Comparison of ENCODE assay signal across 15 cellular contexts in the genomic region with DNA sequence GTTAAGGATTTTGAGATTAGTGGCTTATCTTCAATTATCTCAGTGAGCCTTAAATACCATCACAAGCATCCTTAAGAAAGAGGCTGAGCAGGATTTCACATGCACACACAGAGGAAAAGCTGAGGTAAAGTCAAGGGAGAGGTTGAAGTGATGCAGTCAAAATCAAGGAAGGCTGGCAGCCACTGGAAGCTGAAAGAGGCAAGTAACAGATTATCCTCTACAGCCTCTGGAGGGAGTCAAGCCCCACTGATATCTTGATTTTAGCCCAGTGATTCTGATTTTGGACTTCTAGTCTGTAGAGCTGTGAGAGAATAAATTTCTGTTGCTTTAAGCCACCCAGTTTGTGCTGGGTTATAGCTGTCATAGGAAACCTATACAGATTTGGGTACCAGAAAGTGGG.
DNase-seq lines count a peak whose midpoint lies in the region; ATAC-seq, FAIRE-seq and TF ChIP-seq lines count a peak whose summit lies in the region.
"Had no signal": no experiment of that assay in that cellular context is flagged by ENCODE, and none has a peak within 500 bp of the region (broad histone marks: within the 10 kb centered on the region; RNA-seq: fewer than 3 reads in every experiment).

No MANE protein-coding gene starts in this region.

- H3K27ac ChIP-seq in A549, result no peak overlapping the region
- no peak overlapping the region for H3K27ac ChIP-seq in Panc1 (ENCODE audit: low read length)

- H3K36me3 Mint-ChIP-seq in stimulated activated naive B cell treated with anti-CD40 and anti-IgM and Interleukin-4, amounts not matched to agents 10 μg/mL and 1 μg/mL and 100 μg/mL, for 72 hours, result peaks cover 2 to 5% of the 10 kb centered on the region in 2 donors

- BruUV-seq in Panc1 (replicated peaks; lab: Mats Ljungman, UMichigan), result no TSS peak

- peak; percentile 30 to 43; a peak in 4 of 5 replicates for TF ChIP-seq RAD21 in A549 (conservative IDR thresholded peaks at IDR 0.05 in 1 of 2, IDR thresholded peaks at IDR 0.05 in 1 of 2)

- FAIRE-seq in A549 (lab: Jason Lieb, UNC), result no peak

- H3K9me3 ChIP-seq in A549 (peaks cover 14% of the 10 kb centered on the region), Panc1 (ENCODE audit: control insufficient read depth, insufficient read depth, low read depth, low read length) (peaks cover 3% of the 10 kb centered on the region; the same call in 1 of the 2 replicates)

- H3K36me3 ChIP-seq in Panc1 (ENCODE audit: control insufficient read depth, insufficient read depth, low read length), result no peaks in the 10 kb centered on the region

- no peak overlapping the region for H3K4me2 ChIP-seq in A549

- H3K4me3 Mint-ChIP-seq in stimulated activated naive B cell treated with anti-CD40 and anti-IgM and Interleukin-4, amounts not matched to agents 10 μg/mL and 1 μg/mL and 100 μg/mL, for 72 hours, result no peak overlapping the region
- H3K4me3 Mint-ChIP-seq: activated T-helper 17 cell treated with anti-CD3 and anti-CD28 coated beads, Interleukin-2, amount 50 U/mL, for 72 hours; B cell; stimulated activated memory B cell treated with anti-CD40 and anti-IgM and Interleukin-4, amounts not matched to agents 10 μg/mL and 1 μg/mL and 100 μg/mL, for 72 hours; T-helper 1 cell treated with Interleukin-12 subunit alpha and Interleukin-12 subunit beta and Interleukin-4 antibody, amounts not matched to agents 30 μg/mL and 1 μg/mL, for 36 hours had no signal

- no peaks in the 10 kb centered on the region for H3K27me3 Mint-ChIP-seq in stimulated activated naive B cell treated with anti-CD40 and anti-IgM and Interleukin-4, amounts not matched to agents 10 μg/mL and 1 μg/mL and 100 μg/mL, for 72 hours
- H3K27me3 Mint-ChIP-seq: activated T-helper 17 cell treated with anti-CD3 and anti-CD28 coated beads, Interleukin-2, amount 50 U/mL, for 72 hours; progenitor cell of endocrine pancreas; stimulated activated memory B cell treated with anti-CD40 and anti-IgM and Interleukin-4, amounts not matched to agents 10 μg/mL and 1 μg/mL and 100 μg/mL, for 72 hours had no signal

- no peak for TF ChIP-seq POLR2A in A549 (IDR thresholded peaks at IDR 0.05; ENCODE audit: low read length)

- no peak; the same call in 2 of the 3 replicates for TF ChIP-seq CTCF in A549 (IDR thresholded peaks at IDR 0.05)
- peak; percentile 28 for TF ChIP-seq CTCF in Panc1 (IDR thresholded peaks at IDR 0.05)
- peak; percentile 8 for TF ChIP-seq CTCF in fibroblast of mammary gland (conservative IDR thresholded peaks at IDR 0.05; ENCODE audit: control insufficient read depth, insufficient read depth, low read depth, low read length)

- H3K9me3 Mint-ChIP-seq in stimulated activated naive B cell treated with anti-CD40 and anti-IgM and Interleukin-4, amounts not matched to agents 10 μg/mL and 1 μg/mL and 100 μg/mL, for 72 hours, result peaks cover 28 to 29% of the 10 kb centered on the region in 2 donors

- no peaks in the 10 kb centered on the region for H3K27me3 ChIP-seq in Panc1 (ENCODE audit: control insufficient read depth, insufficient read depth, low read length)

- DNase-seq in A549 (ENCODE audit: low read depth in 1 of 2, low spot score in 1 of 2) (peak in 1 of 2 experiments; percentile 17), ELF-1 (ENCODE audit: low read depth, low spot score) (peak; percentile 7), Panc1 (ENCODE audit: low read depth, low spot score) (no peak), fibroblast of mammary gland (ENCODE audit: low read depth) (peak; percentile 16), HPDE6-E6E7 (ENCODE audit: extremely low spot score) (no peak), superior temporal gyrus (ENCODE audit: extremely low spot score) (no peak), nucleus accumbens (lab: John Stamatoyannopoulos, UW) (no peak)
- DNase-seq in stimulated activated naive B cell treated with anti-CD40 and anti-IgM and Interleukin-4, amounts not matched to agents 10 μg/mL and 1 μg/mL and 100 μg/mL, for 72 hours, result no peak
- DNase-seq: NCI-H1436 treated with DMSO at 0.1 percent for 48 hours; NK-92 treated with Interleukin-12 subunit alpha and Interleukin-12 subunit beta, amount 100 ng/mL, for 24 hours had no signal

- intact Hi-C loops in Panc1 (cut with micrococcal nuclease; ENCODE audit: unreplicated experiment), result no loop called here

- no peaks in the 10 kb centered on the region for H3K4me1 ChIP-seq in A549
- H3K4me1 ChIP-seq in Panc1 (ENCODE audit: control insufficient read depth, insufficient read depth, low read length), result no peaks in the 10 kb centered on the region

- in situ Hi-C loops in Panc1 (cut with HindIII; ENCODE audit: low pct_unique_long_range_greater_than_20kb, low sequenced_read_pairs), result no loop called here

- POLR2A ChIA-PET in A549 (lab: Yijun Ruan, JAX) (no interaction called here), Panc1 (lab: Charles Lee) (no interaction called here)

- no peaks in the 10 kb centered on the region for H3K4me1 Mint-ChIP-seq in stimulated activated naive B cell treated with anti-CD40 and anti-IgM and Interleukin-4, amounts not matched to agents 10 μg/mL and 1 μg/mL and 100 μg/mL, for 72 hours
- H3K4me1 Mint-ChIP-seq: activated T-helper 17 cell treated with anti-CD3 and anti-CD28 coated beads, Interleukin-2, amount 50 U/mL, for 72 hours; B cell; stimulated activated memory B cell treated with anti-CD40 and anti-IgM and Interleukin-4, amounts not matched to agents 10 μg/mL and 1 μg/mL and 100 μg/mL, for 72 hours had no signal

- no peak overlapping the region for H3K4me3 ChIP-seq in A549
- no peak overlapping the region for H3K4me3 ChIP-seq in Panc1 (ENCODE audit: low read depth in 2 of 2, low read length in 2 of 2)
- H3K4me3 ChIP-seq in fibroblast of mammary gland (ENCODE audit: control insufficient read depth, low read depth, low read length), result no peak overlapping the region

- ATAC-seq in A549, result peak; percentile 19 to 57; a peak in 3 of 6 replicates
- ATAC-seq in Panc1, result no peak
- no peak for ATAC-seq in stimulated activated naive B cell treated with anti-CD40 and anti-IgM and Interleukin-4, amounts not matched to agents 10 μg/mL and 1 μg/mL and 100 μg/mL, for 72 hours (replicated peaks)
- ATAC-seq: activated T-helper 17 cell treated with anti-CD3 and anti-CD28 coated beads, Interleukin-2, amount 50 U/mL, for 72 hours; stimulated activated memory B cell treated with anti-CD40 and anti-IgM and Interleukin-4, amounts not matched to agents 10 μg/mL and 1 μg/mL and 100 μg/mL, for 72 hours had no signal

- CTCF ChIA-PET in A549 (lab: Yijun Ruan, JAX) (interaction anchor here (1.5 kb wide), 1 partner anchor 10 kb away, joined by 4 read pairs; no protein-coding TSS in a partner anchor), Panc1 (lab: Charles Lee) (no interaction called here)

- TF ChIP-seq EP300 in A549 (IDR thresholded peaks at IDR 0.05), result no peak

- H3K27ac Mint-ChIP-seq in stimulated activated naive B cell treated with anti-CD40 and anti-IgM and Interleukin-4, amounts not matched to agents 10 μg/mL and 1 μg/mL and 100 μg/mL, for 72 hours, result no peak overlapping the region
- H3K27ac Mint-ChIP-seq: activated T-helper 17 cell treated with anti-CD3 and anti-CD28 coated beads, Interleukin-2, amount 50 U/mL, for 72 hours; B cell; progenitor cell of endocrine pancreas; stimulated activated memory B cell treated with anti-CD40 and anti-IgM and Interleukin-4, amounts not matched to agents 10 μg/mL and 1 μg/mL and 100 μg/mL, for 72 hours; T-helper 1 cell treated with Interleukin-12 subunit alpha and Interleukin-12 subunit beta and Interleukin-4 antibody, amounts not matched to agents 30 μg/mL and 1 μg/mL, for 36 hours had no signal

TF ChIP-seq in A549, 52 proteins besides CTCF, POLR2A, EP300 and RAD21:
- no peak for TF ChIP-seq PHF8 (IDR thresholded peaks at IDR 0.05; ENCODE audit: borderline replicate concordance, low read depth)
- no peak for TF ChIP-seq TP53 (CRISPR knock-in tag; IDR thresholded peaks at IDR 0.05)
- no peak for TF ChIP-seq SMC3 (IDR thresholded peaks at IDR 0.05)
- TF ChIP-seq, protein P1, sequence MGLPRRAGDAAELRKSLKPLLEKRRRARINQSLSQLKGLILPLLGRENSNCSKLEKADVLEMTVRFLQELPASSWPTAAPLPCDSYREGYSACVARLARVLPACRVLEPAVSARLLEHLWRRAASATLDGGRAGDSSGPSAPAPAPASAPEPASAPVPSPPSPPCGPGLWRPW (IDR thresholded peaks at IDR 0.05), result no peak
- TF ChIP-seq, protein P2, sequence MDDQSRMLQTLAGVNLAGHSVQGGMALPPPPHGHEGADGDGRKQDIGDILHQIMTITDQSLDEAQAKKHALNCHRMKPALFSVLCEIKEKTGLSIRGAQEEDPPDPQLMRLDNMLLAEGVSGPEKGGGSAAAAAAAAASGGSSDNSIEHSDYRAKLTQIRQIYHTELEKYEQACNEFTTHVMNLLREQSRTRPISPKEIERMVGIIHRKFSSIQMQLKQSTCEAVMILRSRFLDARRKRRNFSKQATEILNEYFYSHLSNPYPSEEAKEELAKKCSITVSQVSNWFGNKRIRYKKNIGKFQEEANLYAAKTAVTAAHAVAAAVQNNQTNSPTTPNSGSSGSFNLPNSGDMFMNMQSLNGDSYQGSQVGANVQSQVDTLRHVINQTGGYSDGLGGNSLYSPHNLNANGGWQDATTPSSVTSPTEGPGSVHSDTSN (IDR thresholded peaks at IDR 0.05), result no peak
- TF ChIP-seq CHD4 (IDR thresholded peaks at IDR 0.05; ENCODE audit: borderline replicate concordance), result no peak
- TF ChIP-seq MAFK (IDR thresholded peaks at IDR 0.05; ENCODE audit: partially characterized antibody), result no peak
- TF ChIP-seq NR3C1 (IDR thresholded peaks at IDR 0.05), result no peak
- no peak for TF ChIP-seq NFE2L2 (conservative IDR thresholded peaks at IDR 0.05; ENCODE audit: low read length)
TF ChIP-seq in A549: peak in this region for 0.

Comparison
In these comparisons a context has a peak if more than half of its experiments do, and no peak if none do; other contexts are left out.
1. ATAC-seq: peak in A549 (2 of 2); none in Panc1 (single experiment) and stimulated activated naive B cell treated with anti-CD40 and anti-IgM and Interleukin-4, amounts not matched to agents 10 μg/mL and 1 μg/mL and 100 μg/mL, for 72 hours (0 of 2).
2. DNase-seq: peak in ELF-1 (single experiment) and fibroblast of mammary gland (single experiment); none in Panc1 (single experiment), HPDE6-E6E7 (single experiment), superior temporal gyrus (single experiment), stimulated activated naive B cell treated with anti-CD40 and anti-IgM and Interleukin-4, amounts not matched to agents 10 μg/mL and 1 μg/mL and 100 μg/mL, for 72 hours (single experiment) and nucleus accumbens (0 of 56).